In the genomic region with DNA sequence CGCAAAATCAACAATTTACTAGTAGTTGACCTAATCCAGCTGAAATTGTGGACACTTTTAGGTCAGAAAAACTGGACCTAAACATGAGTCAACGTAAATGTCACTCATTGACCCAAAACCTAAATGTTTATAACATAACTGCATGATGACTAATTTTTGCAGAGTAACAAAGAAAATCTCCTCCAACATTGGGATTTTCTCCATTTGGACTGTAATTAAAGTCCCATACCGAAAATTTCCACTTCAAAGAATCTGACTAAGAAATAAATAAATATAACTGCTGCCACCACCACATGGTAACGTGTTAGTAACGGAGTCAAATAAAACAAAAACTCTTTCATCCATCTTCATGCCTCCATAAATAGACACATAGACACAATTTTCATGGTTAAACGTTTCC, we compare ENCODE assay signal across 10 cellular contexts. TPM values are rescaled to one million over a fixed set of nuclear protein-coding genes. Genes with fewer than 3 reads are reported as not detected.
DNase-seq lines count a peak whose midpoint lies in the region; ATAC-seq and TF ChIP-seq lines count a peak whose summit lies in the region.
"Had no signal": no experiment of that assay in that cellular context is flagged by ENCODE, and none has a peak within 500 bp of the region (broad histone marks: within the 10 kb centered on the region; RNA-seq: fewer than 3 reads in every experiment).

No MANE protein-coding gene starts in this region.

- peaks cover 32% of the 10 kb centered on the region for H3K4me1 Mint-ChIP-seq in Calu3 (ENCODE audit: low read depth, unreplicated experiment)
- peaks cover 11 to 38% (median 27%) of the 10 kb centered on the region in 7 donors for H3K4me1 Mint-ChIP-seq in naive thymus-derived CD4-positive, alpha-beta T cell

- no peak for DNase-seq in Calu3
- DNase-seq in LoVo (ENCODE audit: low spot score): peak; percentile 19
- no peak for DNase-seq in naive thymus-derived CD4-positive, alpha-beta T cell
- no peak for DNase-seq in head of caudate nucleus
- DNase-seq in effector CD8-positive, alpha-beta T cell (lab: John Stamatoyannopoulos, UW): no peak
- DNase-seq in NCI-H1930 (lab: John Stamatoyannopoulos, UW): no peak
- DNase-seq in posterior cingulate gyrus: no peak
- DNase-seq: Karpas-422, naive B cell had no signal

- H3K27ac ChIP-seq in duodenal mucosa (ENCODE audit: low read depth, low read length): no peak overlapping the region
- H3K27ac ChIP-seq in naive thymus-derived CD4-positive, alpha-beta T cell (ENCODE audit: low read depth, low read length): no peak overlapping the region

- no peaks in the 10 kb centered on the region for H3K36me3 ChIP-seq in duodenal mucosa (ENCODE audit: control insufficient read depth in 1 of 2, insufficient read depth in 2 of 2, low read length in 2 of 2)
- no peaks in the 10 kb centered on the region for H3K36me3 ChIP-seq in naive thymus-derived CD4-positive, alpha-beta T cell (ENCODE audit: control insufficient read depth in 2 of 3, insufficient read depth in 3 of 3, low read length in 3 of 3)

- peaks cover 36% of the 10 kb centered on the region for H3K36me3 Mint-ChIP-seq in Calu3 (ENCODE audit: insufficient read depth, unreplicated experiment)
- peaks cover 0 to 9% (median 4%) of the 10 kb centered on the region in 5 donors for H3K36me3 Mint-ChIP-seq in naive thymus-derived CD4-positive, alpha-beta T cell
- H3K36me3 Mint-ChIP-seq: naive B cell had no signal

- no peaks in the 10 kb centered on the region for H3K9me3 Mint-ChIP-seq in Calu3 (ENCODE audit: low read depth, unreplicated experiment)
- H3K9me3 Mint-ChIP-seq in naive thymus-derived CD4-positive, alpha-beta T cell: peaks cover 0 to 4% (median 0%) of the 10 kb centered on the region in 11 donors

- intact Hi-C loops in Calu3 (cut with micrococcal nuclease; ENCODE audit: unreplicated experiment) (loop anchor here (2.0 to 5.0 kb wide), 2 partner anchors 13 to 42 kb away; no protein-coding TSS in a partner anchor), head of caudate nucleus (cut with DNase I) (no loop called here), posterior cingulate gyrus (cut with DNase I) (no loop called here)
- intact Hi-C loops in naive thymus-derived CD4-positive, alpha-beta T cell (cut with micrococcal nuclease): loop anchor here in 1 of 2 donors (2.0 to 10.0 kb wide), 4 partner anchors 13 to 279 kb away; no protein-coding TSS in a partner anchor

- H3K4me3 ChIP-seq in duodenal mucosa (ENCODE audit: low read depth in 1 of 2, low read length in 2 of 2): peak overlapping the region; percentile 67 to 84
- H3K4me3 ChIP-seq in naive thymus-derived CD4-positive, alpha-beta T cell (ENCODE audit: low read length): no peak overlapping the region

- H3K9ac ChIP-seq in duodenal mucosa (ENCODE audit: low read depth in 1 of 2, low read length in 2 of 2): peak overlapping the region in 1 of 2 donors; percentile 45

- no peak for TF ChIP-seq CTCF in Calu3 (IDR thresholded peaks at IDR 0.05; ENCODE audit: unreplicated experiment)

- H3K27me3 Mint-ChIP-seq in Calu3 (ENCODE audit: unreplicated experiment): no peaks in the 10 kb centered on the region
- peaks cover 0 to 15% (median 0%) of the 10 kb centered on the region in 5 donors for H3K27me3 Mint-ChIP-seq in naive thymus-derived CD4-positive, alpha-beta T cell

- no peaks in the 10 kb centered on the region for H3K9me3 ChIP-seq in duodenal mucosa (ENCODE audit: control insufficient read depth in 1 of 2, low read length in 2 of 2)
- H3K9me3 ChIP-seq in naive thymus-derived CD4-positive, alpha-beta T cell (ENCODE audit: control insufficient read depth in 2 of 3, low read length in 3 of 3): no peaks in the 10 kb centered on the region

- CTCF ChIA-PET in Calu3 (lab: Charles Lee): no interaction called here
- CTCF ChIA-PET in naive thymus-derived CD4-positive, alpha-beta T cell (lab: Charles Lee): no interaction called here

- no peaks in the 10 kb centered on the region for H3K27me3 ChIP-seq in duodenal mucosa (ENCODE audit: control insufficient read depth in 1 of 2, insufficient read depth in 2 of 2, low read length in 2 of 2)
- no peaks in the 10 kb centered on the region for H3K27me3 ChIP-seq in naive thymus-derived CD4-positive, alpha-beta T cell (ENCODE audit: control insufficient read depth in 2 of 2, insufficient read depth in 2 of 2, low read length in 2 of 2)

- peak overlapping the region; percentile 97 for H3K4me3 Mint-ChIP-seq in Calu3 (ENCODE audit: low read depth, unreplicated experiment)
- peak overlapping the region in 8 of 10 donors; percentile 90 to 99 (median 98) for H3K4me3 Mint-ChIP-seq in naive thymus-derived CD4-positive, alpha-beta T cell

- ATAC-seq in naive thymus-derived CD4-positive, alpha-beta T cell: no peak

- peak overlapping the region; percentile 56 for H3K27ac Mint-ChIP-seq in Calu3 (ENCODE audit: unreplicated experiment)
- no peak overlapping the region for H3K27ac Mint-ChIP-seq in naive thymus-derived CD4-positive, alpha-beta T cell
- H3K27ac Mint-ChIP-seq: naive B cell had no signal

- H3K4me1 ChIP-seq in duodenal mucosa (ENCODE audit: control insufficient read depth in 1 of 2, insufficient read depth in 2 of 2, low read length in 2 of 2): peaks cover 7 to 19% of the 10 kb centered on the region in 2 donors
- peaks cover 0 to 3% of the 10 kb centered on the region in 2 donors for H3K4me1 ChIP-seq in naive thymus-derived CD4-positive, alpha-beta T cell (ENCODE audit: control insufficient read depth in 2 of 2, insufficient read depth in 2 of 2, low read length in 2 of 2)

- POLR2A ChIA-PET in naive thymus-derived CD4-positive, alpha-beta T cell (lab: Charles Lee): no interaction called here

- no TSS peak for BruUV-seq in Calu3 (replicated peaks; lab: Mats Ljungman, UMichigan)

RNA-seq across cellular contexts. Expression of gene ADGRA3, which starts 1.9 kb away (rescaled TPM):
- 48.4 and 63.2 TPM in 2 replicates for total RNA-seq in Calu3 (2022)
- total RNA-seq in naive thymus-derived CD4-positive, alpha-beta T cell: 1 to 10 TPM; 4.1 to 5.2 (median 4.9) TPM
- 1 to 10 TPM in 1 of 2 donors, under 1 TPM in 1; 0.60 to 2.1 TPM for polyA plus RNA-seq in naive thymus-derived CD4-positive, alpha-beta T cell
